In genomic region chr9:127852829-127853228, GRCh38 we compare ENCODE assay signal across 10 cellular contexts. TPM values are rescaled to one million over a fixed set of nuclear protein-coding genes. Genes with fewer than 3 reads are reported as not detected.
DNase-seq lines count a peak whose midpoint lies in the region; ATAC-seq and TF ChIP-seq lines count a peak whose summit lies in the region.
"Had no signal": no experiment of that assay in that cellular context is flagged by ENCODE, and none has a peak within 500 bp of the region (broad histone marks: within the 10 kb centered on the region; RNA-seq: fewer than 3 reads in every experiment).

No MANE protein-coding gene starts in this region.

- H3K9me1 ChIP-seq in IMR-90 (ENCODE audit: insufficient read depth, low read length), result peaks cover 12% of the 10 kb centered on the region

- no peaks in the 10 kb centered on the region for H3K79me2 ChIP-seq in neural progenitor cell (ENCODE audit: low read depth)

- no peaks in the 10 kb centered on the region for H3F3A ChIP-seq in neural progenitor cell (ENCODE audit: low read depth)

- H4K20me1 ChIP-seq in IMR-90 (ENCODE audit: insufficient read depth, low read length) (0 out of 2 replicates have a peak, but pooled peaks cover 3% of the 10 kb centered on the region), neural progenitor cell (ENCODE audit: low read depth) (no peaks in the 10 kb centered on the region)

- BruUV-seq in A673 (replicated peaks; lab: Mats Ljungman, UMichigan) (no TSS peak), IMR-90 (replicated peaks; lab: Mats Ljungman, UMichigan) (no TSS peak)

- CTCF ChIA-PET in A673 (lab: Charles Lee) (interaction anchor here (2.6 kb wide), 1 partner anchor 16 kb away, joined by 7 read pairs; no protein-coding TSS in a partner anchor), IMR-90 (lab: Yijun Ruan, JAX) (interaction anchor here (1.5 kb wide), 1 partner anchor 118 kb away, joined by 4 read pairs; the partner anchor contains the start of gene TOR2A)

- peak overlapping the region; percentile 93 for H3K23ac ChIP-seq in IMR-90 (ENCODE audit: low read depth, low read length)

- H3K27ac ChIP-seq in A673 (ENCODE audit: low read depth, low read length, poor library complexity, severe bottlenecking) (peak overlapping the region; percentile 79), IMR-90 (ENCODE audit: insufficient read depth, low read length) (peak overlapping the region; percentile 87; the same call in 1 of the 2 replicates), duodenal mucosa (ENCODE audit: low read depth, low read length) (no peak overlapping the region), neural progenitor cell (no peak overlapping the region)

- TF ChIP-seq POLR2A in IMR-90 (IDR thresholded peaks at IDR 0.05; ENCODE audit: low read depth, low read length), result no peak

- H3K14ac ChIP-seq in IMR-90 (replicated peaks; ENCODE audit: low read depth, low read length), result peak overlapping the region; percentile 8; the same call in 1 of the 2 replicates

- no peak for DNase-seq in A673 (ENCODE audit: low spot score)
- DNase-seq in IMR-90, result no peak
- no peak for DNase-seq in natural killer cell
- no peak for DNase-seq in neural progenitor cell (ENCODE audit: low spot score)
- DNase-seq in NCI-H226, result no peak
- no peak for DNase-seq in activated gamma-delta T cell treated with Interleukin-2 at 50 U/mL for 16 hours
- DNase-seq: NCI-H510A had no signal

- H3K56ac ChIP-seq in IMR-90 (ENCODE audit: extremely low read depth, insufficient read depth, low read length), result no peak overlapping the region

- peak overlapping the region in 1 of 2 experiments; percentile 25; a peak in 2 of 4 replicates for H4K8ac ChIP-seq in IMR-90 (ENCODE audit: low read depth in 2 of 2, low read length in 2 of 2)

- no peak overlapping the region for H2BK15ac ChIP-seq in IMR-90 (ENCODE audit: low read depth, low read length)

- H3K4me3 Mint-ChIP-seq in natural killer cell (peak overlapping the region; percentile 4), neural progenitor cell (no peak overlapping the region)

- H3K18ac ChIP-seq in IMR-90 (ENCODE audit: low read depth, low read length), result no peak overlapping the region

- peaks cover 0 to 8% of the 10 kb centered on the region in 2 donors for H3K9me3 Mint-ChIP-seq in natural killer cell
- peaks cover 10% of the 10 kb centered on the region for H3K9me3 Mint-ChIP-seq in neural progenitor cell

- no peak overlapping the region for H2AFZ ChIP-seq in IMR-90 (replicated peaks; ENCODE audit: low read length, poor library complexity)
- no peak overlapping the region for H2AFZ ChIP-seq in neural progenitor cell (replicated peaks)

- peaks cover 16 to 59% of the 10 kb centered on the region in 2 experiments for H3K79me1 ChIP-seq in IMR-90 (ENCODE audit: low read depth in 1 of 2, low read length in 2 of 2)

- TF ChIP-seq CTCF in A673 (conservative IDR thresholded peaks at IDR 0.05; ENCODE audit: low read depth, low read length) (no peak), IMR-90 (conservative IDR thresholded peaks at IDR 0.05; ENCODE audit: low read depth, low read length) (no peak), natural killer cell (IDR thresholded peaks at IDR 0.05) (no peak), neural progenitor cell (IDR thresholded peaks at IDR 0.05) (no peak)

- H2AK5ac ChIP-seq in IMR-90 (ENCODE audit: low read depth, low read length), result peak overlapping the region; percentile 64; the same call in 1 of the 2 replicates

- no peak overlapping the region for H2BK20ac ChIP-seq in IMR-90 (ENCODE audit: low read depth, low read length)

- H3K9ac ChIP-seq in IMR-90 (ENCODE audit: low read depth, low read length) (peak overlapping the region; percentile 80; the same call in 1 of the 2 replicates), duodenal mucosa (ENCODE audit: low read depth in 1 of 2, low read length in 2 of 2) (peak overlapping the region; percentile 48 to 76), neural progenitor cell (no peak overlapping the region)

- H3K36me3 Mint-ChIP-seq in natural killer cell, result peaks cover 9% of the 10 kb centered on the region
- H3K36me3 Mint-ChIP-seq in neural progenitor cell, result no peaks in the 10 kb centered on the region

- dilution Hi-C loops in IMR-90 (cut with HindIII; ENCODE audit: low sequenced_read_pairs, unreplicated experiment), result no loop called here

- H3K4me1 ChIP-seq in A673 (ENCODE audit: insufficient read depth, low read length, poor library complexity, severe bottlenecking), result peaks cover 13% of the 10 kb centered on the region
- peaks cover 11% of the 10 kb centered on the region for H3K4me1 ChIP-seq in IMR-90 (ENCODE audit: control insufficient read depth, insufficient read depth, low read length)
- peaks cover under 1 to 23% of the 10 kb centered on the region in 2 donors for H3K4me1 ChIP-seq in duodenal mucosa (ENCODE audit: control insufficient read depth in 1 of 2, insufficient read depth in 2 of 2, low read length in 2 of 2)
- H3K4me1 ChIP-seq in neural progenitor cell, result no peaks in the 10 kb centered on the region
- H3K4me1 ChIP-seq: prostate gland had no signal

- H3K9me3 ChIP-seq in A673 (ENCODE audit: low read depth, low read length, poor library complexity, severe bottlenecking) (peaks cover 7% of the 10 kb centered on the region), IMR-90 (ENCODE audit: control insufficient read depth, insufficient read depth, low read length) (peaks cover 10% of the 10 kb centered on the region), duodenal mucosa (ENCODE audit: control insufficient read depth in 1 of 2, low read length in 2 of 2) (peaks cover 9 to 14% of the 10 kb centered on the region in 2 donors), neural progenitor cell (ENCODE audit: low read depth) (no peaks in the 10 kb centered on the region)
- H3K9me3 ChIP-seq: prostate gland had no signal

- peak overlapping the region; percentile 73 for H3K4ac ChIP-seq in IMR-90 (ENCODE audit: low read depth, low read length)

- H3K36me3 ChIP-seq in A673 (ENCODE audit: insufficient read depth, low read length, poor library complexity, severe bottlenecking), result no peaks in the 10 kb centered on the region
- peaks cover 23% of the 10 kb centered on the region for H3K36me3 ChIP-seq in IMR-90 (ENCODE audit: control insufficient read depth, insufficient read depth, low read length)
- H3K36me3 ChIP-seq in duodenal mucosa (ENCODE audit: control insufficient read depth in 1 of 2, insufficient read depth in 2 of 2, low read length in 2 of 2), result no peaks in the 10 kb centered on the region
- no peaks in the 10 kb centered on the region for H3K36me3 ChIP-seq in neural progenitor cell
- H3K36me3 ChIP-seq: prostate gland had no signal

- intact Hi-C loops in A673 (cut with micrococcal nuclease; ENCODE audit: unreplicated experiment), result no loop called here
- intact Hi-C loops in IMR-90 (cut with micrococcal nuclease), result loop anchor here (5.0 kb wide), 1 partner anchor 51 kb away; the partner anchor contains the start of gene FPGS
- intact Hi-C loops in natural killer cell (cut with micrococcal nuclease), result no loop called here

- H3K4me1 Mint-ChIP-seq in natural killer cell (peaks cover 14 to 31% of the 10 kb centered on the region in 2 donors), neural progenitor cell (peaks cover 3% of the 10 kb centered on the region)

- peak overlapping the region; percentile 53; the same call in 1 of the 2 replicates for H4K91ac ChIP-seq in IMR-90 (ENCODE audit: insufficient read depth, low read depth, low read length)

- H2BK5ac ChIP-seq in IMR-90 (ENCODE audit: low read depth, low read length, poor library complexity, severe bottlenecking), result no peak overlapping the region

- no peak overlapping the region for H2BK120ac ChIP-seq in IMR-90 (ENCODE audit: low read depth, low read length)

- TF ChIP-seq RAD21 in IMR-90 (IDR thresholded peaks at IDR 0.05; ENCODE audit: low read length), result no peak

- in situ Hi-C loops in IMR-90 (cut with MboI; ENCODE audit: low sequenced_read_pairs), result no loop called here

- 77% methylated on average over 3 of the region's 9 CpGs; no CpG with 5 or more reads in 1 of the 2 experiments for WGBS in IMR-90 (ENCODE audit: extremely low coverage in 2 of 2, insufficient read length in 1 of 2), 2 experiments

- POLR2A ChIA-PET in A673 (lab: Charles Lee; ENCODE audit: low non-redundant PET) (no interaction called here), IMR-90 (lab: Charles Lee; ENCODE audit: unreplicated experiment) (no interaction called here)

- H3K4me2 ChIP-seq in IMR-90 (ENCODE audit: low read depth, low read length) (peak overlapping the region; percentile 83), neural progenitor cell (no peak overlapping the region)

- H2AK9ac ChIP-seq in IMR-90 (replicated peaks; ENCODE audit: low read depth, low read length, poor library complexity), result peak overlapping the region; percentile 99

- no peaks in the 10 kb centered on the region for H3K27me3 Mint-ChIP-seq in natural killer cell (ENCODE audit: low read depth in 2 of 2)
- peaks cover 8% of the 10 kb centered on the region for H3K27me3 Mint-ChIP-seq in neural progenitor cell (ENCODE audit: insufficient read depth, low read depth)

- peak overlapping the region; percentile 7; the same call in 1 of the 2 replicates for H4K5ac ChIP-seq in IMR-90 (ENCODE audit: low read depth, low read length)

- ATAC-seq in IMR-90 (ENCODE audit: low read depth), result no peak
- ATAC-seq in natural killer cell, result no peak
- ATAC-seq in HG03196 (IDR thresholded peaks at IDR 0.05; ENCODE audit: unreplicated experiment), result no peak

- H3K27me3 ChIP-seq in A673 (replicated peaks; ENCODE audit: insufficient read depth, low read depth, low read length, poor library complexity) (no peaks in the 10 kb centered on the region), IMR-90 (ENCODE audit: control insufficient read depth, insufficient read depth, low read length) (no peaks in the 10 kb centered on the region), duodenal mucosa (ENCODE audit: control insufficient read depth in 1 of 2, insufficient read depth in 2 of 2, low read length in 2 of 2) (no peaks in the 10 kb centered on the region), neural progenitor cell (no peaks in the 10 kb centered on the region)

- peak overlapping the region; percentile 80 to 87 for H3K27ac Mint-ChIP-seq in natural killer cell
- H3K27ac Mint-ChIP-seq in neural progenitor cell, result no peak overlapping the region

- H3K4me3 ChIP-seq in A673 (ENCODE audit: low read depth, low read length, poor library complexity, severe bottlenecking) (peak overlapping the region; percentile 77), IMR-90 (ENCODE audit: insufficient read depth, low read depth, low read length) (peak overlapping the region; percentile 56; the same call in 1 of the 2 replicates), duodenal mucosa (ENCODE audit: low read depth in 1 of 2, low read length in 2 of 2) (peak overlapping the region; percentile 65 to 77), neural progenitor cell (no peak overlapping the region)

RNA-seq across cellular contexts. Expression of gene ENG, which starts 1.6 kb away (rescaled TPM):
- 29.9 and 31.1 TPM in 2 replicates for total RNA-seq in A673 (2021)
- total RNA-seq in IMR-90 (2012; rRNA removed), result 3.6 and 4.2 TPM in 2 replicates
- 73.9 and 83.3 TPM in 2 replicates for polyA plus RNA-seq in IMR-90 (2012; rRNA removed)
- polyA plus RNA-seq in IMR-90 (2012; cell fraction: cytosol; rRNA removed), result 39.1 and 101 TPM in 2 replicates
- polyA plus RNA-seq in IMR-90 (2012; cell fraction: nucleus; rRNA removed; ENCODE audit: low replicate concordance), result 36.4 and 102 TPM in 2 replicates
- 10 to 100 TPM in 2 of 3 donors, 1 to 10 TPM in 1; 8.5 to 13.6 (median 12.3) TPM for total RNA-seq in natural killer cell
- total RNA-seq in neural progenitor cell (ENCODE audit: low replicate concordance), result 0.19 TPM in 1 of 2 replicates, not detected in the other

RNA-seq across cellular contexts. Expression of gene AK1, which starts 24.6 kb away (rescaled TPM):
- total RNA-seq in A673 (2021) (35.8 and 52.9 TPM in 2 replicates), IMR-90 (2012; rRNA removed) (44.8 and 51.4 TPM in 2 replicates), natural killer cell (10 to 100 TPM; 47.3 to 76.3 (median 54.2) TPM), neural progenitor cell (ENCODE audit: low replicate concordance) (20.5 and 25.6 TPM in 2 replicates)
- 119 and 126 TPM in 2 replicates for polyA plus RNA-seq in IMR-90 (2012; rRNA removed)
- polyA plus RNA-seq in IMR-90 (2012; cell fraction: cytosol; rRNA removed), result 146 and 387 TPM in 2 replicates
- polyA plus RNA-seq in IMR-90 (2012; cell fraction: nucleus; rRNA removed; ENCODE audit: low replicate concordance), result 158 and 207 TPM in 2 replicates

RNA-seq across cellular contexts. Expression of gene ST6GALNAC6, which starts 46.6 kb away (rescaled TPM):
- total RNA-seq in A673 (2021) (34.7 and 40.4 TPM in 2 replicates), IMR-90 (2012; rRNA removed) (35.3 and 35.7 TPM in 2 replicates), natural killer cell (100 to 1,000 TPM; 120 to 148 (median 127) TPM), neural progenitor cell (ENCODE audit: low replicate concordance) (14.3 and 42.7 TPM in 2 replicates)
- polyA plus RNA-seq in IMR-90 (2012; rRNA removed), result 47.6 and 48.6 TPM in 2 replicates
- 41.6 and 60.0 TPM in 2 replicates for polyA plus RNA-seq in IMR-90 (2012; cell fraction: cytosol; rRNA removed)
- 105 and 190 TPM in 2 replicates for polyA plus RNA-seq in IMR-90 (2012; cell fraction: nucleus; rRNA removed; ENCODE audit: low replicate concordance)

RNA-seq across cellular contexts. Expression of gene FPGS, which starts 50.1 kb away (rescaled TPM):
- total RNA-seq in A673 (2021), result 74.9 and 78.2 TPM in 2 replicates
- 43.9 and 45.5 TPM in 2 replicates for total RNA-seq in IMR-90 (2012; rRNA removed)
- 71.5 and 75.7 TPM in 2 replicates for polyA plus RNA-seq in IMR-90 (2012; rRNA removed)
- polyA plus RNA-seq in IMR-90 (2012; cell fraction: cytosol; rRNA removed), result 39.9 and 56.3 TPM in 2 replicates
- 94.7 and 201 TPM in 2 replicates for polyA plus RNA-seq in IMR-90 (2012; cell fraction: nucleus; rRNA removed; ENCODE audit: low replicate concordance)
- total RNA-seq in natural killer cell, result 100 to 1,000 TPM in 2 of 3 donors, 10 to 100 TPM in 1; 99.1 to 108 (median 107) TPM
- total RNA-seq in neural progenitor cell (ENCODE audit: low replicate concordance), result 32.8 and 60.5 TPM in 2 replicates

Comparison
In these comparisons a context has a peak if more than half of its experiments do, and no peak if none do; other contexts are left out.
1. H3K27ac ChIP-seq: peak in A673 (single experiment) and IMR-90 (single experiment); none in duodenal mucosa (single experiment) and neural progenitor cell (single experiment).